Comparison of ENCODE assay signal across 1 cellular context in the genomic region with DNA sequence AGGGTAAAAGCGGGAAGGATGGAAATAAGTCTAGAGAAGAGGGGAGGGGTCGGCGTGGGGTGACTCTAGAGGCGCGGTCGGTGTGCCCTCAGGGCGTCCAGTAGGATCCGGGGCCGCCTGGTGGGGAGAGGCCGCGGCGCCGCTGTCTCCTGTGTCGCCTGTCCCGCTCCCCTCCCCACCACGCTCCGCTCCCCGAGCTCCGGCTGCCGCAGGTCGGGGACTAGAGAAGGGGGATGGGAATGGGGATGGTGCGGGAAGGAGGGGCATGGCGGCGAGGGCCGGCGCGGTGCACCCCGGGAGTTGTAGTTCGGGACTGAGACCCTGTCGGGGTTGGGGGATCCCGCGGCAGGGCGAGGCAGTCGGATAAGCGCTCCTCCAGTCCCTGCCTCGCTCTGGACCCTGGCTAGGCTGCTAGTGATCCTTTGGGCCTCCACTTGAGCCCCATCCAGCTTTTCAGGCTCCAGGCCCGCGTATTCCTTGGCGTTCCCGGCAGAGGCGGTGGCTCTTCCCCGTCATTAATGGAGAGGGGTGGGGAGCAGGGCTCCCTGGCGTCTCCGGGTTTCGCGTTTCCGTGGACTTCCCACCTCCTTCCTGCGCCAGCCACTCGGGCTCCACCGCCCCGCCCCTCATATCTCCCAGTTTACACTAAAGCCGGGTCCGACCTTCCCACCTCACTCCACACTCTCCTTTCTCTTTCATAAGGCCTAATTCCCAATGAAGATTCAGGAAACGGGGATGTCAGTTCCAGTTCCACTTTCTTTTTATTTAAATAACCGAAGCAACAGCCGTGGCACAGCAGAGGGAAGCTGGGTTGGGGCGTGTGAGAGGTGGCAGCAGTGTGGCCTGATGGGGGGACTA.
A peak's percentile ranks its signal among the peaks of the same experiment; 100 is the strongest.
TF ChIP-seq lines count a peak whose summit lies in the region.

A gene with protein sequence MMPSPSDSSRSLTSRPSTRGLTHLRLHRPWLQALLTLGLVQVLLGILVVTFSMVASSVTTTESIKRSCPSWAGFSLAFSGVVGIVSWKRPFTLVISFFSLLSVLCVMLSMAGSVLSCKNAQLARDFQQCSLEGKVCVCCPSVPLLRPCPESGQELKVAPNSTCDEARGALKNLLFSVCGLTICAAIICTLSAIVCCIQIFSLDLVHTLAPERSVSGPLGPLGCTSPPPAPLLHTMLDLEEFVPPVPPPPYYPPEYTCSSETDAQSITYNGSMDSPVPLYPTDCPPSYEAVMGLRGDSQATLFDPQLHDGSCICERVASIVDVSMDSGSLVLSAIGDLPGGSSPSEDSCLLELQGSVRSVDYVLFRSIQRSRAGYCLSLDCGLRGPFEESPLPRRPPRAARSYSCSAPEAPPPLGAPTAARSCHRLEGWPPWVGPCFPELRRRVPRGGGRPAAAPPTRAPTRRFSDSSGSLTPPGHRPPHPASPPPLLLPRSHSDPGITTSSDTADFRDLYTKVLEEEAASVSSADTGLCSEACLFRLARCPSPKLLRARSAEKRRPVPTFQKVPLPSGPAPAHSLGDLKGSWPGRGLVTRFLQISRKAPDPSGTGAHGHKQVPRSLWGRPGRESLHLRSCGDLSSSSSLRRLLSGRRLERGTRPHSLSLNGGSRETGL (minus strand): TSS at position 241 of the 858 bp plus-strand sequence. CDS start 606 bp downstream, outside the sequence.

TF ChIP-seq in HepG2, 621 proteins besides CTCF, POLR2A, EP300 and RAD21 (continued from another document and continues in another):
- TF ChIP-seq ARNT2 (CRISPR knock-in tag; IDR thresholded peaks at IDR 0.05; ENCODE audit: low read depth) (no peak), ZSCAN21 (CRISPR knock-in tag; IDR thresholded peaks at IDR 0.05; ENCODE audit: borderline replicate concordance) (no peak), GATAD2A (CRISPR knock-in tag; IDR thresholded peaks at IDR 0.05) (no peak; the same call in 1 of the 2 replicates), MIXL1 (CRISPR knock-in tag; IDR thresholded peaks at IDR 0.05) (no peak), ZNF660 (CRISPR knock-in tag; IDR thresholded peaks at IDR 0.05; ENCODE audit: borderline replicate concordance, low read depth) (no peak), ZNF646 (CRISPR knock-in tag; IDR thresholded peaks at IDR 0.05) (no peak), MYC (CRISPR knock-in tag; IDR thresholded peaks at IDR 0.05; ENCODE audit: borderline replicate concordance) (peak; percentile 87), CENPX (CRISPR knock-in tag; IDR thresholded peaks at IDR 0.05) (no peak), ARHGAP35 (CRISPR knock-in tag; IDR thresholded peaks at IDR 0.05; ENCODE audit: borderline replicate concordance) (no peak), ZNF749 (CRISPR knock-in tag; IDR thresholded peaks at IDR 0.05; ENCODE audit: borderline replicate concordance) (no peak), ZNF652 (CRISPR knock-in tag; IDR thresholded peaks at IDR 0.05; ENCODE audit: borderline replicate concordance, low read depth) (no peak), SPEN (CRISPR knock-in tag; IDR thresholded peaks at IDR 0.05; ENCODE audit: low read depth) (peak; percentile 56; the same call in 1 of the 2 replicates), RFX1 (IDR thresholded peaks at IDR 0.05) (no peak), ZSCAN20 (CRISPR knock-in tag; IDR thresholded peaks at IDR 0.05; ENCODE audit: borderline replicate concordance) (peak; percentile 67; the same call in 1 of the 2 replicates), ETV6 (CRISPR knock-in tag; conservative IDR thresholded peaks at IDR 0.05) (no peak), MEF2D (CRISPR knock-in tag; IDR thresholded peaks at IDR 0.05) (no peak), ZNF20 (CRISPR knock-in tag; IDR thresholded peaks at IDR 0.05) (no peak), ZNF251 (CRISPR knock-in tag; IDR thresholded peaks at IDR 0.05) (no peak), IRX3 (CRISPR knock-in tag; IDR thresholded peaks at IDR 0.05; ENCODE audit: borderline replicate concordance, low read depth) (no peak), DPF2 (CRISPR knock-in tag; IDR thresholded peaks at IDR 0.05; ENCODE audit: borderline replicate concordance, low read depth) (no peak), ONECUT2 (CRISPR knock-in tag; IDR thresholded peaks at IDR 0.05) (no peak), TCF12 (IDR thresholded peaks at IDR 0.05) (no peak), TCF12 (CRISPR knock-in tag; IDR thresholded peaks at IDR 0.05) (no peak), SUZ12 (IDR thresholded peaks at IDR 0.05; ENCODE audit: low read depth, low read length) (peak; percentile 76), DNMT3B (CRISPR knock-in tag; conservative IDR thresholded peaks at IDR 0.05) (no peak), HES4 (CRISPR knock-in tag; IDR thresholded peaks at IDR 0.05; ENCODE audit: borderline replicate concordance) (no peak), HDAC1 (CRISPR knock-in tag; IDR thresholded peaks at IDR 0.05) (peak; percentile 37; the same call in 1 of the 2 replicates), ZMYM2 (CRISPR knock-in tag; IDR thresholded peaks at IDR 0.05) (no peak), SETDB1 (CRISPR knock-in tag; IDR thresholded peaks at IDR 0.05; ENCODE audit: borderline replicate concordance) (no peak), ATF1 (CRISPR knock-in tag; IDR thresholded peaks at IDR 0.05) (no peak), ZNF782 (CRISPR knock-in tag; IDR thresholded peaks at IDR 0.05; ENCODE audit: borderline replicate concordance) (peak; percentile 53; the same call in 1 of the 2 replicates), KLF9 (CRISPR knock-in tag; IDR thresholded peaks at IDR 0.05; ENCODE audit: low read depth) (no peak), SIN3A (IDR thresholded peaks at IDR 0.05; ENCODE audit: borderline replicate concordance, low read depth, low read length) (no peak), HNF1A (IDR thresholded peaks at IDR 0.05; ENCODE audit: low read depth) (no peak), HNF1A (CRISPR knock-in tag; IDR thresholded peaks at IDR 0.05; ENCODE audit: borderline replicate concordance) (peak; percentile 59; the same call in 1 of the 2 replicates), NRL (CRISPR knock-in tag; IDR thresholded peaks at IDR 0.05; ENCODE audit: borderline replicate concordance) (0 out of 2 replicates have a peak, but pooled peaks have one; percentile 26), ZNF766 (CRISPR knock-in tag; IDR thresholded peaks at IDR 0.05; ENCODE audit: borderline replicate concordance) (no peak), NCOA1 (CRISPR knock-in tag; IDR thresholded peaks at IDR 0.05) (no peak), ZNF7 (CRISPR knock-in tag; IDR thresholded peaks at IDR 0.05) (no peak), POLR2AphosphoS2 (IDR thresholded peaks at IDR 0.05; ENCODE audit: low read depth, low read length) (no peak), STAG1 (CRISPR knock-in tag; IDR thresholded peaks at IDR 0.05) (0 out of 2 replicates have a peak, but pooled peaks have one; percentile 8), LCORL (IDR thresholded peaks at IDR 0.05) (no peak), LCORL (CRISPR knock-in tag; IDR thresholded peaks at IDR 0.05) (no peak), RARG (CRISPR knock-in tag; IDR thresholded peaks at IDR 0.05; ENCODE audit: low read depth) (no peak), POLR2G (IDR thresholded peaks at IDR 0.05; ENCODE audit: low read depth, low read length) (peak; percentile 84), ELF1 (CRISPR knock-in tag; IDR thresholded peaks at IDR 0.05) (peak; percentile 69; the same call in 1 of the 2 replicates), ZNF878 (CRISPR knock-in tag; IDR thresholded peaks at IDR 0.05) (no peak), U2AF2 (IDR thresholded peaks at IDR 0.05; ENCODE audit: low read depth, low read length) (no peak), ZSCAN31 (CRISPR knock-in tag; IDR thresholded peaks at IDR 0.05; ENCODE audit: low read depth) (no peak)
- TF ChIP-seq, protein P1, sequence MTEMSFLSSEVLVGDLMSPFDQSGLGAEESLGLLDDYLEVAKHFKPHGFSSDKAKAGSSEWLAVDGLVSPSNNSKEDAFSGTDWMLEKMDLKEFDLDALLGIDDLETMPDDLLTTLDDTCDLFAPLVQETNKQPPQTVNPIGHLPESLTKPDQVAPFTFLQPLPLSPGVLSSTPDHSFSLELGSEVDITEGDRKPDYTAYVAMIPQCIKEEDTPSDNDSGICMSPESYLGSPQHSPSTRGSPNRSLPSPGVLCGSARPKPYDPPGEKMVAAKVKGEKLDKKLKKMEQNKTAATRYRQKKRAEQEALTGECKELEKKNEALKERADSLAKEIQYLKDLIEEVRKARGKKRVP (CRISPR knock-in tag; IDR thresholded peaks at IDR 0.05): no peak
- TF ChIP-seq, protein P2, sequence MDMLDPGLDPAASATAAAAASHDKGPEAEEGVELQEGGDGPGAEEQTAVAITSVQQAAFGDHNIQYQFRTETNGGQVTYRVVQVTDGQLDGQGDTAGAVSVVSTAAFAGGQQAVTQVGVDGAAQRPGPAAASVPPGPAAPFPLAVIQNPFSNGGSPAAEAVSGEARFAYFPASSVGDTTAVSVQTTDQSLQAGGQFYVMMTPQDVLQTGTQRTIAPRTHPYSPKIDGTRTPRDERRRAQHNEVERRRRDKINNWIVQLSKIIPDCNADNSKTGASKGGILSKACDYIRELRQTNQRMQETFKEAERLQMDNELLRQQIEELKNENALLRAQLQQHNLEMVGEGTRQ (IDR thresholded peaks at IDR 0.05; ENCODE audit: low read depth, low read length): no peak
- TF ChIP-seq, protein P2 (CRISPR knock-in tag; IDR thresholded peaks at IDR 0.05; ENCODE audit: borderline replicate concordance): no peak
